Comparison of ENCODE assay signal across 18 cellular contexts in genomic region chr16:78237856-78238255, GRCh38.
DNase-seq lines count a peak whose midpoint lies in the region; ATAC-seq and TF ChIP-seq lines count a peak whose summit lies in the region.
"Had no signal": no experiment of that assay in that cellular context is flagged by ENCODE, and none has a peak within 500 bp of the region (broad histone marks: within the 10 kb centered on the region; RNA-seq: fewer than 3 reads in every experiment).

No MANE protein-coding gene starts in this region.

- H3K36me3 Mint-ChIP-seq in stimulated activated naive CD8-positive, alpha-beta T cell treated with anti-CD3 and anti-CD28 coated beads, Interleukin-15, Interleukin-2, amounts not matched to agents 100 ng/mL and 50 ng/mL, for 24 hours (ENCODE audit: low read depth) = peaks cover 11% of the 10 kb centered on the region

- ATAC-seq in Right ventricle myocardium inferior = peak; percentile 67
- ATAC-seq in right cardiac atrium = no peak
- ATAC-seq in stimulated activated naive CD8-positive, alpha-beta T cell treated with anti-CD3 and anti-CD28 coated beads, Interleukin-15, amount 100 ng/mL, for 72 hours = no peak
- ATAC-seq in GM18873 (IDR thresholded peaks at IDR 0.05; ENCODE audit: low FRiP score, unreplicated experiment) = no peak
- ATAC-seq: A549, GM23338 had no signal

- peak overlapping the region; percentile 52 for H3K27ac Mint-ChIP-seq in stimulated activated naive CD8-positive, alpha-beta T cell treated with anti-CD3 and anti-CD28 coated beads, Interleukin-15, Interleukin-2, amounts not matched to agents 100 ng/mL and 50 ng/mL, for 24 hours
- no peak overlapping the region for H3K27ac Mint-ChIP-seq in stimulated activated naive CD8-positive, alpha-beta T cell treated with anti-CD3 and anti-CD28 coated beads, Interleukin-15, amount 100 ng/mL, for 72 hours
- H3K27ac Mint-ChIP-seq: CD4-positive, alpha-beta T cell; GM23338 had no signal

- no peak for TF ChIP-seq POLR2A in transverse colon (IDR thresholded peaks at IDR 0.05)

- no peak overlapping the region for H3K4me3 Mint-ChIP-seq in stimulated activated naive CD8-positive, alpha-beta T cell treated with anti-CD3 and anti-CD28 coated beads, Interleukin-15, Interleukin-2, amounts not matched to agents 100 ng/mL and 50 ng/mL, for 24 hours
- no peak overlapping the region for H3K4me3 Mint-ChIP-seq in stimulated activated naive CD8-positive, alpha-beta T cell treated with anti-CD3 and anti-CD28 coated beads, Interleukin-15, amount 100 ng/mL, for 72 hours
- H3K4me3 Mint-ChIP-seq: CD4-positive, alpha-beta T cell; GM23338 had no signal

- no peak overlapping the region for H3K27ac ChIP-seq in right cardiac atrium (ENCODE audit: low read length)
- H3K27ac ChIP-seq in transverse colon = peak overlapping the region in 3 of 4 donors; percentile 0 to 10 (median 5)
- H3K27ac ChIP-seq: 22Rv1, A549, C4-2B had no signal

- no peaks in the 10 kb centered on the region for H3K36me3 ChIP-seq in transverse colon

- DNase-seq in Right ventricle myocardium inferior (ENCODE audit: missing footprints) = no peak
- no peak for DNase-seq in right cardiac atrium
- DNase-seq in stimulated activated naive CD8-positive, alpha-beta T cell treated with anti-CD3 and anti-CD28 coated beads, Interleukin-15, amount 100 ng/mL, for 72 hours = no peak
- no peak for DNase-seq in transverse colon
- DNase-seq in NCI-H187 treated with DMSO at 0.1 percent for 48 hours (lab: John Stamatoyannopoulos, UW) = no peak
- DNase-seq: AML-193; CD4-positive, alpha-beta T cell; DMS153; DMS79; GDM1; HCEC 1CT; IMR-90 had no signal

- no peaks in the 10 kb centered on the region for H3K9me3 ChIP-seq in right cardiac atrium (ENCODE audit: control insufficient read depth, low read length)
- no peaks in the 10 kb centered on the region for H3K9me3 ChIP-seq in transverse colon
- H3K9me3 ChIP-seq: A549 had no signal

- H3K27me3 ChIP-seq in right cardiac atrium (ENCODE audit: control insufficient read depth, insufficient read depth) (no peaks in the 10 kb centered on the region), transverse colon (no peaks in the 10 kb centered on the region)

- no peaks in the 10 kb centered on the region for H3K27me3 Mint-ChIP-seq in stimulated activated naive CD8-positive, alpha-beta T cell treated with anti-CD3 and anti-CD28 coated beads, Interleukin-15, Interleukin-2, amounts not matched to agents 100 ng/mL and 50 ng/mL, for 24 hours
- H3K27me3 Mint-ChIP-seq in stimulated activated naive CD8-positive, alpha-beta T cell treated with anti-CD3 and anti-CD28 coated beads, Interleukin-15, amount 100 ng/mL, for 72 hours = no peaks in the 10 kb centered on the region
- H3K27me3 Mint-ChIP-seq: CD4-positive, alpha-beta T cell had no signal

- no peak for TF ChIP-seq EP300 in transverse colon (IDR thresholded peaks at IDR 0.05; ENCODE audit: low read depth)

- H3K4me1 Mint-ChIP-seq in stimulated activated naive CD8-positive, alpha-beta T cell treated with anti-CD3 and anti-CD28 coated beads, Interleukin-15, Interleukin-2, amounts not matched to agents 100 ng/mL and 50 ng/mL, for 24 hours (ENCODE audit: low read depth) = peaks cover 4% of the 10 kb centered on the region
- peaks cover 7% of the 10 kb centered on the region for H3K4me1 Mint-ChIP-seq in stimulated activated naive CD8-positive, alpha-beta T cell treated with anti-CD3 and anti-CD28 coated beads, Interleukin-15, amount 100 ng/mL, for 72 hours

- intact Hi-C loops in Right ventricle myocardium inferior (cut with DNase I) (loop anchor here (10.0 kb wide), 1 partner anchor 197 kb away; no protein-coding TSS in a partner anchor), right cardiac atrium (cut with DNase I) (loop anchor here (5.0 to 10.0 kb wide), 3 partner anchors 111 to 116 kb away; no protein-coding TSS in a partner anchor), transverse colon (cut with DNase I; ENCODE audit: low total_unique reads) (loop anchor here (10.0 kb wide), 1 partner anchor 113 kb away; no protein-coding TSS in a partner anchor)

- TF ChIP-seq CTCF in transverse colon (IDR thresholded peaks at IDR 0.05) = no peak

- H3K4me3 ChIP-seq in right cardiac atrium (ENCODE audit: low read length) (no peak overlapping the region), transverse colon (no peak overlapping the region)
- H3K4me3 ChIP-seq: A549, GM23338 had no signal

- 48% methylated on average over 2 of the region's 2 CpGs for WGBS in right cardiac atrium
- WGBS in transverse colon (ENCODE audit: low coverage in 1 of 2), 2 donors = 77 to 80% methylated on average over 2 of the region's 2 CpGs

- no peaks in the 10 kb centered on the region for H3K9me3 Mint-ChIP-seq in stimulated activated naive CD8-positive, alpha-beta T cell treated with anti-CD3 and anti-CD28 coated beads, Interleukin-15, Interleukin-2, amounts not matched to agents 100 ng/mL and 50 ng/mL, for 24 hours
- H3K9me3 Mint-ChIP-seq in stimulated activated naive CD8-positive, alpha-beta T cell treated with anti-CD3 and anti-CD28 coated beads, Interleukin-15, amount 100 ng/mL, for 72 hours = no peaks in the 10 kb centered on the region
- H3K9me3 Mint-ChIP-seq: CD4-positive, alpha-beta T cell; GM23338 had no signal

- in situ Hi-C loops in transverse colon (cut with MboI; ENCODE audit: low pct_ligation_motif_present in 1 of 4, low pct_unique_long_range_greater_than_20kb in 1 of 4, low sequenced_read_pairs in 3 of 4) = loop anchor here in 3 of 4 donors (5.0 to 10.0 kb wide), 2 partner anchors 111 to 113 kb away; no protein-coding TSS in a partner anchor

- H3K4me1 ChIP-seq in right cardiac atrium (ENCODE audit: control insufficient read depth, insufficient read depth, low read length) (peaks cover 2% of the 10 kb centered on the region), transverse colon (peaks cover 0 to 6% (median 0%) of the 10 kb centered on the region in 4 donors)
